17 cellular contexts compared by ENCODE assay signal in genomic region chr20:38202153-38202981, GRCh38. TPM values are rescaled to one million over a fixed set of nuclear protein-coding genes. Genes with fewer than 3 reads are reported as not detected.
"Had no signal": no experiment of that assay in that cellular context is flagged by ENCODE, and none has a peak within 500 bp of the region (broad histone marks: within the 10 kb centered on the region; RNA-seq: fewer than 3 reads in every experiment).

No MANE protein-coding gene starts in this region.

- H3K9me3 ChIP-seq: body of pancreas, tibial nerve had no signal

- H3K4me3 ChIP-seq: body of pancreas, tibial nerve had no signal

- H3K4me1 ChIP-seq: body of pancreas had no signal

- H3K27ac ChIP-seq: body of pancreas, foreskin keratinocyte, tibial nerve had no signal

- ATAC-seq: activated T-cell treated with anti-CD3 and anti-CD28 coated beads, Interleukin-2, amount 50 U/mL, for 72 hours; body of pancreas; left ventricle myocardium superior had no signal

- H3K27me3 ChIP-seq: body of pancreas, foreskin keratinocyte, tibial nerve had no signal

- H3K36me3 ChIP-seq: tibial nerve had no signal

- DNase-seq: activated CD4-positive, alpha-beta T cell treated with anti-CD3 and anti-CD28 coated beads, Interleukin-2, amount 10 ng/mL, durations not matched to agents 7 days and 5 days; activated CD4-positive, CD25-positive, alpha-beta regulatory T cell; activated CD8-positive, alpha-beta memory T cell treated with anti-CD3 and anti-CD28 coated beads, Interleukin-2, amount 50 U/mL, for 48 hours; activated naive CD8-positive, alpha-beta T cell treated with anti-CD3 and anti-CD28 coated beads for 36 hours; activated T-cell treated with anti-CD3 and anti-CD28 coated beads, Interleukin-2, amount 50 U/mL, for 72 hours; amygdala; body of pancreas; central memory CD4-positive, alpha-beta T cell; cortex of kidney; effector CD4-positive, alpha-beta T cell; glutamatergic neuron; left ventricle myocardium superior; mesendoderm; nephron progenitor cell; stimulated activated naive CD4-positive, alpha-beta T cell had no signal

RNA-seq across cellular contexts. Expression of gene TGM2, which starts 37.3 kb away (rescaled TPM):
- total RNA-seq: activated naive CD8-positive, alpha-beta T cell treated with anti-CD3 and anti-CD28 coated beads for 36 hours had no signal

RNA-seq across cellular contexts. Expression of gene KIAA1755, which starts 58.2 kb away (rescaled TPM):
- total RNA-seq: activated CD4-positive, alpha-beta T cell treated with anti-CD3 and anti-CD28 coated beads, Interleukin-2, amount 10 ng/mL, durations not matched to agents 7 days and 5 days; activated naive CD8-positive, alpha-beta T cell treated with anti-CD3 and anti-CD28 coated beads for 36 hours; activated T-cell treated with anti-CD3 and anti-CD28 coated beads, Interleukin-2, amount 50 U/mL, for 72 hours had no signal
